ENCODE assay signal across 11 cellular contexts in the genomic region with DNA sequence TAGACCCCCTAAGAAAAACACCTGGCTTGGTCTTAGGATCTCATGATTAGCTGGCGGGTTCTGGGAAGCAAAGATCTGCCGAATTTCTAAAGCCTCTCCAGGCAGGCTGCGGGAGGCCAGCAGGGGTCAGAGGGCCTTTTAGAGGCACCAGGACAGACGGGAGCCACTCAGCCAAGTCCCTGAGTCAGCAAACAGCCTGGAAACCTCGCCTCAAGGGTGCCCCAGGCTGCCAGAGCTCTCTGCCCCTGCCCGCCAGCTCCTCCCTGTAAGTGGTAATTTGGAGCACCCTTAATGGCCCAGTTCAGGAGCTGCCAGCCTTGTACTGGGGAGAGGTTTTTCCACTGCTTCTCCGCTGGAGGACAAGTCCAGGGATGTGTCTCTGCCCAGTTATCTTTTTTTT.
DNase-seq lines count a peak whose midpoint lies in the region; ATAC-seq, FAIRE-seq and TF ChIP-seq lines count a peak whose summit lies in the region.
"Had no signal": no experiment of that assay in that cellular context is flagged by ENCODE, and none has a peak within 500 bp of the region (broad histone marks: within the 10 kb centered on the region; RNA-seq: fewer than 3 reads in every experiment).

No MANE protein-coding gene starts in this region.

- H3K9me3 ChIP-seq in OCI-LY7 (ENCODE audit: low read length), result no peaks in the 10 kb centered on the region
- H3K9me3 ChIP-seq in pancreas, result no peaks in the 10 kb centered on the region

- POLR2A ChIA-PET in OCI-LY7 (lab: Charles Lee), result interaction anchor here (0.6 to 1.1 kb wide), 3 partner anchors 9 to 215 kb away, joined by 3 read pairs; no protein-coding TSS in a partner anchor
- POLR2A ChIA-PET in naive thymus-derived CD8-positive, alpha-beta T cell (lab: Charles Lee), result no interaction called here

- BruUV-seq in OCI-LY7 (replicated peaks; lab: Mats Ljungman, UMichigan), result no TSS peak

- intact Hi-C loops in OCI-LY7 (cut with micrococcal nuclease; ENCODE audit: unreplicated experiment) (no loop called here), left cardiac atrium (cut with DNase I) (loop anchor here in 1 of 2 donors (10.0 kb wide), 1 partner anchor 65 kb away; no protein-coding TSS in a partner anchor), pancreas (cut with DNase I) (no loop called here)

- H3K27ac Mint-ChIP-seq in naive thymus-derived CD8-positive, alpha-beta T cell, result no peak overlapping the region

- CTCF ChIA-PET in OCI-LY7 (lab: Charles Lee; ENCODE audit: unreplicated experiment), result no interaction called here

- H3K4me3 ChIP-seq in OCI-LY7 (ENCODE audit: low read depth, low read length, poor library complexity, severe bottlenecking) (no peak overlapping the region), pancreas (no peak overlapping the region)

- TF ChIP-seq CTCF in OCI-LY7 (conservative IDR thresholded peaks at IDR 0.05; ENCODE audit: low read length) (no peak), pancreas (IDR thresholded peaks at IDR 0.05) (no peak)

- no peak for FAIRE-seq in pancreas (lab: Jason Lieb, UNC)
- FAIRE-seq: TTC549 had no signal

- 84 to 89% methylated on average over 7 of the region's 7 CpGs for WGBS in pancreas, 2 donors

- H3K36me3 ChIP-seq in OCI-LY7 (ENCODE audit: insufficient read depth, low read length) (peaks cover 16% of the 10 kb centered on the region; the same call in 1 of the 2 replicates), pancreas (no peaks in the 10 kb centered on the region)

- H3K4me1 Mint-ChIP-seq in naive thymus-derived CD8-positive, alpha-beta T cell, result no peaks in the 10 kb centered on the region

- ATAC-seq in left cardiac atrium, result peak in 1 of 2 donors; percentile 55
- peak in 3 of 4 donors; percentile 30 to 60 (median 30) for ATAC-seq in pancreas
- ATAC-seq in HG03565 (IDR thresholded peaks at IDR 0.05; ENCODE audit: unreplicated experiment), result no peak
- no peak for ATAC-seq in naive thymus-derived CD8-positive, alpha-beta T cell

- no peak overlapping the region for H3K4me3 Mint-ChIP-seq in naive thymus-derived CD8-positive, alpha-beta T cell

- H3K4me1 ChIP-seq in OCI-LY7 (ENCODE audit: insufficient read depth, low read length, poor library complexity, severe bottlenecking), result peaks cover 15% of the 10 kb centered on the region
- no peaks in the 10 kb centered on the region for H3K4me1 ChIP-seq in pancreas

- H3K4me2 ChIP-seq in OCI-LY7 (ENCODE audit: low read length), result 0 out of 2 replicates have a peak overlapping the region, but pooled peaks have one; percentile 19

- H3K27ac ChIP-seq in OCI-LY7 (ENCODE audit: low read depth, low read length, poor library complexity, severe bottlenecking), result no peak overlapping the region
- peak overlapping the region in 2 of 4 donors; percentile 12 to 37 for H3K27ac ChIP-seq in pancreas

- no peaks in the 10 kb centered on the region for H3K9me2 ChIP-seq in OCI-LY7 (ENCODE audit: insufficient read depth, low read length)

- no peaks in the 10 kb centered on the region for H3K27me3 Mint-ChIP-seq in naive thymus-derived CD8-positive, alpha-beta T cell

- no peaks in the 10 kb centered on the region for H3K36me3 Mint-ChIP-seq in naive thymus-derived CD8-positive, alpha-beta T cell

- in situ Hi-C loops in Caki2 (cut with HindIII; ENCODE audit: low pct_unique_long_range_greater_than_20kb, low sequenced_read_pairs), result no loop called here

- no peak overlapping the region for H2AFZ ChIP-seq in OCI-LY7 (ENCODE audit: low read length)

- DNase-seq in Caki2 (ENCODE audit: low read depth), result peak; percentile 45
- DNase-seq in OCI-LY7 (ENCODE audit: low spot score), result no peak
- DNase-seq in left cardiac atrium, result peak; percentile 36
- DNase-seq in pancreas, result peak in 1 of 6 donors; percentile 18
- DNase-seq in NCI-H1105 (lab: John Stamatoyannopoulos, UW), result no peak
- no peak for DNase-seq in naive thymus-derived CD8-positive, alpha-beta T cell
- no peak for DNase-seq in AG08396 (ENCODE audit: low spot score)
- DNase-seq: activated T-cell treated with anti-CD3 and anti-CD28 coated beads, Interleukin-2, amount 50 U/mL, for 48 hours; Kasumi-1 had no signal

- no peaks in the 10 kb centered on the region for H3K9me3 Mint-ChIP-seq in naive thymus-derived CD8-positive, alpha-beta T cell

- no peaks in the 10 kb centered on the region for H3K27me3 ChIP-seq in pancreas

- no peaks in the 10 kb centered on the region for H3K79me2 ChIP-seq in OCI-LY7 (ENCODE audit: insufficient read depth, low read depth, low read length)

- H4K20me1 ChIP-seq in OCI-LY7 (ENCODE audit: insufficient read depth, low read length), result no peaks in the 10 kb centered on the region

Comparison
In these comparisons a context has a peak if more than half of its experiments do, and no peak if none do; other contexts are left out.
1. DNase-seq: peak in Caki2 (single experiment) and left cardiac atrium (single experiment); none in OCI-LY7 (single experiment), NCI-H1105 (single experiment), naive thymus-derived CD8-positive, alpha-beta T cell (0 of 10) and AG08396 (single experiment).
2. ATAC-seq: peak in pancreas (3 of 4); none in HG03565 (single experiment) and naive thymus-derived CD8-positive, alpha-beta T cell (0 of 2).